Comparison of ENCODE assay signal across 23 cellular contexts in genomic region chr16:49826515-49826914, GRCh38. TPM values are rescaled to one million over a fixed set of nuclear protein-coding genes. Genes with fewer than 3 reads are reported as not detected.
"Had no signal": no experiment of that assay in that cellular context is flagged by ENCODE, and none has a peak within 500 bp of the region (broad histone marks: within the 10 kb centered on the region; RNA-seq: fewer than 3 reads in every experiment).

No MANE protein-coding gene starts in this region.

- H3K27ac Mint-ChIP-seq: activated CD4-positive, alpha-beta T cell treated with anti-CD3 and anti-CD28 coated beads, Interleukin-2, amount 10 ng/mL, durations not matched to agents 7 days and 5 days; activated CD8-positive, alpha-beta T cell treated with anti-CD3 and anti-CD28 coated beads, Interleukin-2, amount 10 ng/mL, durations not matched to agents 7 days and 5 days; activated naive CD4-positive, alpha-beta T cell treated with anti-CD3 and anti-CD28 coated beads, Interleukin-2, amount 50 U/mL, for 24 hours; immature natural killer cell; nephron progenitor cell; stimulated activated effector memory CD8-positive, alpha-beta T cell treated with anti-CD3 and anti-CD28 coated beads, Interleukin-12 subunit alpha, Interleukin-12 subunit beta, amount 100 ng/mL, for 72 hours; stimulated activated naive CD8-positive, alpha-beta T cell treated with anti-CD3 and anti-CD28 coated beads, Interleukin-15, amount 100 ng/mL, for 72 hours had no signal

- H3K4me2 ChIP-seq: hepatocyte, SK-N-SH had no signal

- H3K4me3 ChIP-seq: body of pancreas, hepatocyte, pancreas, right lobe of liver had no signal

- ATAC-seq: activated CD4-positive, CD25-positive, alpha-beta regulatory T cell treated with anti-CD3 and anti-CD28 coated beads, Interleukin-2, amount 50 U/mL, for 24 hours; activated CD8-positive, alpha-beta T cell treated with anti-CD3 and anti-CD28 coated beads, Interleukin-2, amount 10 ng/mL, durations not matched to agents 7 days and 5 days; body of pancreas; esophagus mucosa; left lobe of liver; pancreas; right lobe of liver; stimulated activated effector memory CD8-positive, alpha-beta T cell treated with anti-CD3 and anti-CD28 coated beads, Interleukin-12 subunit alpha, Interleukin-12 subunit beta, amount 100 ng/mL, for 72 hours; stimulated activated naive CD8-positive, alpha-beta T cell treated with anti-CD3 and anti-CD28 coated beads, Interleukin-15, amount 100 ng/mL, for 72 hours had no signal

- H3K36me3 ChIP-seq: pancreas, right lobe of liver had no signal

- H3K27ac ChIP-seq: body of pancreas, hepatocyte, pancreas, VCaP had no signal

- H3K4me1 ChIP-seq: body of pancreas, pancreas, right lobe of liver had no signal

- H3K9me3 ChIP-seq: body of pancreas, pancreas, right lobe of liver, SK-N-SH had no signal

- H3K9me3 Mint-ChIP-seq: activated CD4-positive, alpha-beta T cell treated with anti-CD3 and anti-CD28 coated beads, Interleukin-2, amount 10 ng/mL, durations not matched to agents 7 days and 5 days; activated naive CD4-positive, alpha-beta T cell treated with anti-CD3 and anti-CD28 coated beads, Interleukin-2, amount 50 U/mL, for 24 hours; immature natural killer cell; nephron progenitor cell; stimulated activated effector memory CD8-positive, alpha-beta T cell treated with anti-CD3 and anti-CD28 coated beads, Interleukin-12 subunit alpha, Interleukin-12 subunit beta, amount 100 ng/mL, for 72 hours; stimulated activated naive CD8-positive, alpha-beta T cell treated with anti-CD3 and anti-CD28 coated beads, Interleukin-15, amount 100 ng/mL, for 72 hours had no signal

- H3K4me3 Mint-ChIP-seq: activated CD4-positive, alpha-beta T cell treated with anti-CD3 and anti-CD28 coated beads, Interleukin-2, amount 10 ng/mL, durations not matched to agents 7 days and 5 days; activated CD8-positive, alpha-beta T cell treated with anti-CD3 and anti-CD28 coated beads, Interleukin-2, amount 10 ng/mL, durations not matched to agents 7 days and 5 days; activated naive CD4-positive, alpha-beta T cell treated with anti-CD3 and anti-CD28 coated beads, Interleukin-2, amount 50 U/mL, for 24 hours; immature natural killer cell; nephron progenitor cell; stimulated activated effector memory CD8-positive, alpha-beta T cell treated with anti-CD3 and anti-CD28 coated beads, Interleukin-12 subunit alpha, Interleukin-12 subunit beta, amount 100 ng/mL, for 72 hours; stimulated activated naive CD8-positive, alpha-beta T cell treated with anti-CD3 and anti-CD28 coated beads, Interleukin-15, amount 100 ng/mL, for 72 hours had no signal

- H3K9ac ChIP-seq: SK-N-SH had no signal

- DNase-seq: activated CD4-positive, alpha-beta T cell treated with anti-CD3 and anti-CD28 coated beads, Interleukin-2, amount 10 ng/mL, durations not matched to agents 7 days and 5 days; activated CD8-positive, alpha-beta T cell treated with anti-CD3 and anti-CD28 coated beads, Interleukin-2, amount 10 ng/mL, durations not matched to agents 7 days and 5 days; activated gamma-delta T cell treated with Interleukin-2 at 50 U/mL for 16 hours; anterior cingulate cortex; body of pancreas; effector CD8-positive, alpha-beta T cell; immature natural killer cell; mesenchymal stem cell; nephron progenitor cell; pancreas; right lobe of liver; SK-N-SH; small intestine; stimulated activated CD4-positive, alpha-beta T cell treated with anti-CD3 and anti-CD28 coated beads, Interleukin-2, amount 100 ng/mL, for 24 hours; stimulated activated naive CD8-positive, alpha-beta T cell treated with anti-CD3 and anti-CD28 coated beads, Interleukin-15, amount 100 ng/mL, for 72 hours; trophoblast cell had no signal

- H3K4me1 Mint-ChIP-seq: activated CD4-positive, alpha-beta T cell treated with anti-CD3 and anti-CD28 coated beads, Interleukin-2, amount 10 ng/mL, durations not matched to agents 7 days and 5 days; activated naive CD4-positive, alpha-beta T cell treated with anti-CD3 and anti-CD28 coated beads, Interleukin-2, amount 50 U/mL, for 24 hours; immature natural killer cell; stimulated activated effector memory CD8-positive, alpha-beta T cell treated with anti-CD3 and anti-CD28 coated beads, Interleukin-12 subunit alpha, Interleukin-12 subunit beta, amount 100 ng/mL, for 72 hours; stimulated activated naive CD8-positive, alpha-beta T cell treated with anti-CD3 and anti-CD28 coated beads, Interleukin-15, amount 100 ng/mL, for 72 hours had no signal

- H3K27me3 ChIP-seq: body of pancreas, hepatocyte, pancreas, right lobe of liver had no signal

- H3K36me3 Mint-ChIP-seq: activated naive CD4-positive, alpha-beta T cell treated with anti-CD3 and anti-CD28 coated beads, Interleukin-2, amount 50 U/mL, for 24 hours; immature natural killer cell; stimulated activated effector memory CD8-positive, alpha-beta T cell treated with anti-CD3 and anti-CD28 coated beads, Interleukin-12 subunit alpha, Interleukin-12 subunit beta, amount 100 ng/mL, for 72 hours had no signal

RNA-seq across cellular contexts. Expression of gene ZNF423, which starts 29.4 kb away (rescaled TPM):
- total RNA-seq: activated CD4-positive, alpha-beta T cell treated with anti-CD3 and anti-CD28 coated beads, Interleukin-2, amount 10 ng/mL, durations not matched to agents 7 days and 5 days; activated CD8-positive, alpha-beta T cell treated with anti-CD3 and anti-CD28 coated beads, Interleukin-2, amount 10 ng/mL, durations not matched to agents 7 days and 5 days had no signal
